ENCODE assay signal across 8 cellular contexts in the genomic region with DNA sequence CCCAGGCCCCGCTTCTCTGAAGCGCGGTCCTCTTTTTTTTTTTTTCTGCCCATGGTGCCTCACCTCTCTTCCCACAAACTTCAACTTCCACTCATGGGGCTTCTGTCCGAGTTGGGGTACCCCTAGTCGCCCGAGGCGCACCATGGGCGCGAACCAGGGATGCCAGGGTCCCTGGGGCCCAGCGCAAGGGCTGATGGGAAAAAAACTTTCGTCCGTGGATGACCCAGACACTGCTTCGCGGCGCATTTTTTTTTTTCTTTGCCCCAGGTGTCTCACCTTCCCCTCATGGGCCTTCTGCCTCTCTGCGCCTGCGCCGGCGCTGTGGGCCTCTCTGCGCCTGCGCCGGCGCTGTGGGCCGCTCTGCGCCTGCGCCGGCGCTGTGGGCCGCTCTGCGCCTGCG.
DNase-seq lines count a peak whose midpoint lies in the region; ATAC-seq and TF ChIP-seq lines count a peak whose summit lies in the region.
"Not testable (repeated sequence)": the region's sequence is repeated elsewhere in the genome, so short reads cannot be mapped to it uniquely, and the experiment has no call there.

No MANE protein-coding gene starts in this region.

- not testable (repeated sequence) for TF ChIP-seq CTCF in 22Rv1 (IDR thresholded peaks at IDR 0.05); RWPE2 (IDR thresholded peaks at IDR 0.05; ENCODE audit: poor library complexity, severe bottlenecking); fibroblast of mammary gland (conservative IDR thresholded peaks at IDR 0.05; ENCODE audit: control insufficient read depth, insufficient read depth, low read depth, low read length); suprapubic skin (IDR thresholded peaks at IDR 0.05)

- H3K27me3 ChIP-seq in RWPE2 (ENCODE audit: insufficient read depth, poor library complexity, severe bottlenecking); suprapubic skin: not testable (repeated sequence)

- not testable (repeated sequence) for ATAC-seq in RWPE2 (ENCODE audit: low read depth); naive B cell (ENCODE audit: low read depth in 2 of 2)

- peak overlapping the region; percentile 72 for H3K27ac ChIP-seq in 22Rv1
- H3K27ac ChIP-seq in RWPE2 (ENCODE audit: poor library complexity, severe bottlenecking) = peak overlapping the region; percentile 39
- not testable (repeated sequence) for H3K27ac ChIP-seq in suprapubic skin

- 53% methylated on average over 18 of the region's 31 CpGs for WGBS in suprapubic skin

- not testable (repeated sequence) for H3K36me3 ChIP-seq in ES-I3 (ENCODE audit: insufficient read depth, low read length); RWPE2 (ENCODE audit: low read depth); suprapubic skin

- H3K27me3 Mint-ChIP-seq in naive B cell = not testable (repeated sequence)

- not testable (repeated sequence) for H3K9me3 ChIP-seq in ES-I3 (ENCODE audit: control insufficient read depth, insufficient read depth, low read length); RWPE2 (ENCODE audit: severe bottlenecking); suprapubic skin

- not testable (repeated sequence) for DNase-seq in RWPE2 (ENCODE audit: low spot score); fibroblast of mammary gland (ENCODE audit: low read depth); suprapubic skin (ENCODE audit: low spot score in 2 of 2)
- DNase-seq in activated CD4-positive, alpha-beta T cell treated with anti-CD3 and anti-CD28 coated beads, Interleukin-2, amount 50 U/mL, for 48 hours = peak; percentile 6 to 10
- DNase-seq in activated naive CD4-positive, alpha-beta T cell treated with anti-CD3 and anti-CD28 coated beads, Interleukin-2, amount 50 U/mL, for 16 hours = peak; percentile 22
- DNase-seq in naive B cell = peak; percentile 31

- not testable (repeated sequence) for H3K36me3 Mint-ChIP-seq in naive B cell

- H3K27ac Mint-ChIP-seq in naive B cell = not testable (repeated sequence)

- peak overlapping the region; percentile 24 for H3K4me3 ChIP-seq in RWPE2 (ENCODE audit: severe bottlenecking)
- H3K4me3 ChIP-seq in fibroblast of mammary gland (ENCODE audit: control insufficient read depth, low read depth, low read length) = peak overlapping the region; percentile 34
- H3K4me3 ChIP-seq in suprapubic skin = peak overlapping the region; percentile 30

- H3K4me1 ChIP-seq in ES-I3 (ENCODE audit: insufficient read depth, low read length); RWPE2 (ENCODE audit: insufficient read depth, poor library complexity, severe bottlenecking); suprapubic skin: not testable (repeated sequence)

- not testable (repeated sequence) for TF ChIP-seq POLR2A in suprapubic skin (IDR thresholded peaks at IDR 0.05)

- not testable (repeated sequence) for H3K4me1 Mint-ChIP-seq in naive B cell

- not testable (repeated sequence) for TF ChIP-seq EP300 in suprapubic skin (IDR thresholded peaks at IDR 0.05)

- peaks cover 0 to 12% (median 4%) of the 10 kb centered on the region in 7 donors for H3K9me3 Mint-ChIP-seq in naive B cell

- H3K4me3 Mint-ChIP-seq in naive B cell = peak overlapping the region in 6 of 8 donors; percentile 24 to 77 (median 62)

- H3K9ac ChIP-seq in ES-I3 (ENCODE audit: low read depth, low read length) = peak overlapping the region; percentile 77; the same call in 1 of the 2 replicates
